In genomic region chr9:120161801-120162200, GRCh38 we compare ENCODE assay signal across 15 cellular contexts.
DNase-seq lines count a peak whose midpoint lies in the region; ATAC-seq and TF ChIP-seq lines count a peak whose summit lies in the region.
"Had no signal": no experiment of that assay in that cellular context is flagged by ENCODE, and none has a peak within 500 bp of the region (broad histone marks: within the 10 kb centered on the region; RNA-seq: fewer than 3 reads in every experiment).

No MANE protein-coding gene starts in this region.

- H3K14ac ChIP-seq in H9 (ENCODE audit: insufficient read depth, low read length) = no peak overlapping the region; the same call in 1 of the 2 replicates

- no peak overlapping the region for H3K4me3 Mint-ChIP-seq in H9
- H3K4me3 Mint-ChIP-seq: CD4-positive, alpha-beta T cell; HFFc6 had no signal

- no peak overlapping the region for H2AK5ac ChIP-seq in H9 (ENCODE audit: insufficient read length, low read length)

- H3K4me2 ChIP-seq in H9 (ENCODE audit: insufficient read depth, insufficient read length, low read length) = no peak overlapping the region
- no peak overlapping the region for H3K4me2 ChIP-seq in PC-3 (ENCODE audit: low read length)

- H3K18ac ChIP-seq in H9 (ENCODE audit: insufficient read length, low read depth, low read length) = no peak overlapping the region

- no peaks in the 10 kb centered on the region for H3K79me1 ChIP-seq in H9 (ENCODE audit: insufficient read depth, low read depth, low read length, poor library complexity, severe bottlenecking)

- no peaks in the 10 kb centered on the region for H3K9me2 ChIP-seq in PC-3 (replicated peaks; ENCODE audit: low read length)

- peaks cover 3% of the 10 kb centered on the region; the same call in 1 of the 2 replicates for H3K27me3 Mint-ChIP-seq in H9 (ENCODE audit: low read depth)
- H3K27me3 Mint-ChIP-seq: CD4-positive, alpha-beta T cell had no signal

- H2AFZ ChIP-seq in H9 (ENCODE audit: low read length) (no peak overlapping the region), PC-3 (ENCODE audit: low read length) (no peak overlapping the region)

- DNase-seq in H7 = peak; percentile 23
- peak; percentile 59 for DNase-seq in NCI-H1694 (lab: John Stamatoyannopoulos, UW)
- peak; percentile 34 to 74 for DNase-seq in NCI-H524 (lab: John Stamatoyannopoulos, UW)
- DNase-seq in iPS-NIHi7 (ENCODE audit: extremely low spot score) = peak; percentile 20
- no peak for DNase-seq in H9
- DNase-seq in PC-3 = no peak
- DNase-seq in mesenteric fat pad (ENCODE audit: low spot score) = no peak
- no peak for DNase-seq in GOT3 (lab: John Stamatoyannopoulos, UW)
- DNase-seq: BE2C; CD4-positive, alpha-beta T cell; HFFc6; NCI-H1048; NCI-H187; NCI-H226 had no signal

- no CpG with 5 or more reads among the region's 7 CpGs for WGBS in H9 (ENCODE audit: extremely low coverage, insufficient read length, low lambda C conversion rate)

- H3K4me1 ChIP-seq in H9 (ENCODE audit: insufficient read depth, low read length) (no peaks in the 10 kb centered on the region), PC-3 (ENCODE audit: insufficient read depth, low read length) (no peaks in the 10 kb centered on the region)
- H3K4me1 ChIP-seq: BE2C had no signal

- H3K36me3 ChIP-seq in H7 (replicated peaks; ENCODE audit: control insufficient read depth, insufficient read depth, low read length) (no peaks in the 10 kb centered on the region), PC-3 (ENCODE audit: low read depth, low read length) (no peaks in the 10 kb centered on the region)
- H3K36me3 ChIP-seq: BE2C had no signal

- no peak overlapping the region for H3K27ac Mint-ChIP-seq in H9
- H3K27ac Mint-ChIP-seq: CD4-positive, alpha-beta T cell; HFFc6 had no signal

- BruUV-seq in PC-3 (replicated peaks; lab: Mats Ljungman, UMichigan) = no TSS peak

- no peak overlapping the region for H4K8ac ChIP-seq in H9 (replicated peaks; ENCODE audit: insufficient read length, low read depth, low read length)

- intact Hi-C loops in PC-3 (cut with micrococcal nuclease) = no loop called here

- no peak overlapping the region for H2BK5ac ChIP-seq in H9 (ENCODE audit: insufficient read length, low read length)

- H2BK120ac ChIP-seq in H9 (ENCODE audit: low read depth, low read length, poor library complexity, severe bottlenecking) = no peak overlapping the region

- H3K9me3 Mint-ChIP-seq in H9 = peaks cover 3% of the 10 kb centered on the region in 2 experiments; a peak in 2 of 5 replicates
- H3K9me3 Mint-ChIP-seq: CD4-positive, alpha-beta T cell had no signal

- H3K9ac ChIP-seq in H9 (ENCODE audit: extremely low read depth, insufficient read length, low read length) (no peak overlapping the region), PC-3 (ENCODE audit: low read length) (no peak overlapping the region)

- H3K27ac ChIP-seq in H9 (ENCODE audit: insufficient read length, low read depth, low read length) (no peak overlapping the region), PC-3 (ENCODE audit: low read length) (no peak overlapping the region)

- peaks cover 2 to 5% of the 10 kb centered on the region in 2 experiments; a peak in 2 of 4 replicates for H3K4me1 Mint-ChIP-seq in H9

- POLR2A ChIA-PET in PC-3 (lab: Charles Lee; ENCODE audit: unreplicated experiment) = no interaction called here

- no peak overlapping the region for H3K4ac ChIP-seq in H9 (ENCODE audit: low read depth, low read length)

- H4K20me1 ChIP-seq in H9 (ENCODE audit: control insufficient read depth, insufficient read depth, insufficient read length) (no peaks in the 10 kb centered on the region), PC-3 (ENCODE audit: low read length) (no peaks in the 10 kb centered on the region)

- H3K56ac ChIP-seq in H9 (ENCODE audit: insufficient read length, low read depth, low read length) = no peak overlapping the region

- H4K91ac ChIP-seq in H9 (ENCODE audit: insufficient read length, low read depth, low read length) = no peak overlapping the region

- H2BK15ac ChIP-seq in H9 (ENCODE audit: low read depth, low read length) = no peak overlapping the region

- H3K23me2 ChIP-seq in H9 (ENCODE audit: insufficient read length, low read depth, low read length, poor library complexity, severe bottlenecking) = no peaks in the 10 kb centered on the region

- H3K27me3 ChIP-seq in H7 (ENCODE audit: control insufficient read depth, insufficient read depth, low read length) (no peaks in the 10 kb centered on the region), H9 (ENCODE audit: insufficient read depth, low read length) (no peaks in the 10 kb centered on the region; the same call in 1 of the 2 replicates), PC-3 (ENCODE audit: low read length) (no peaks in the 10 kb centered on the region)
- H3K27me3 ChIP-seq: BE2C had no signal

- no peak overlapping the region for H2BK12ac ChIP-seq in H9 (ENCODE audit: insufficient read length, low read depth, low read length)

- H3K9me3 ChIP-seq in H9 (ENCODE audit: control insufficient read depth, low read depth, low read length) = no peaks in the 10 kb centered on the region
- H3K9me3 ChIP-seq in PC-3 (ENCODE audit: low read length) = no peaks in the 10 kb centered on the region
- H3K9me3 ChIP-seq: BE2C had no signal

- H3K4me3 ChIP-seq in H7 (ENCODE audit: insufficient read depth, low read depth, low read length) (no peak overlapping the region), PC-3 (ENCODE audit: low read length) (no peak overlapping the region)

- no peak overlapping the region for H3K23ac ChIP-seq in H9 (ENCODE audit: insufficient read length, low read depth, low read length)

- H4K5ac ChIP-seq in H9 (ENCODE audit: insufficient read length, low read depth, low read length) = no peak overlapping the region

- TF ChIP-seq CTCF in H9 (conservative IDR thresholded peaks at IDR 0.05) (no peak), PC-3 (conservative IDR thresholded peaks at IDR 0.05; ENCODE audit: low read depth, low read length) (no peak)

- H3K36me3 Mint-ChIP-seq in H9 (ENCODE audit: insufficient read depth in 1 of 3, low read depth in 3 of 3) = no peaks in the 10 kb centered on the region

- H3K79me2 ChIP-seq in H9 (ENCODE audit: insufficient read depth, low read length) (no peaks in the 10 kb centered on the region), PC-3 (ENCODE audit: low read length) (no peaks in the 10 kb centered on the region)

- H2BK20ac ChIP-seq in H9 (ENCODE audit: low read depth, low read length, poor library complexity, severe bottlenecking) = no peak overlapping the region

- ATAC-seq in PC-3 = no peak
- ATAC-seq: Panc1 had no signal

- no peak overlapping the region for H3T11ph ChIP-seq in H9 (ENCODE audit: low read length)

- CTCF ChIA-PET in PC-3 (lab: Charles Lee) = no interaction called here

- H3F3A ChIP-seq in PC-3 (ENCODE audit: low read length, unreplicated experiment) = no peaks in the 10 kb centered on the region

Comparison
In these comparisons a context has a peak if more than half of its experiments do, and no peak if none do; other contexts are left out.
1. DNase-seq: peak in H7 (single experiment), NCI-H1694 (single experiment), NCI-H524 (2 of 2) and iPS-NIHi7 (single experiment); none in H9 (single experiment), PC-3 (single experiment), mesenteric fat pad (single experiment) and GOT3 (single experiment).